Comparison of ENCODE assay signal across 20 cellular contexts in the genomic region with DNA sequence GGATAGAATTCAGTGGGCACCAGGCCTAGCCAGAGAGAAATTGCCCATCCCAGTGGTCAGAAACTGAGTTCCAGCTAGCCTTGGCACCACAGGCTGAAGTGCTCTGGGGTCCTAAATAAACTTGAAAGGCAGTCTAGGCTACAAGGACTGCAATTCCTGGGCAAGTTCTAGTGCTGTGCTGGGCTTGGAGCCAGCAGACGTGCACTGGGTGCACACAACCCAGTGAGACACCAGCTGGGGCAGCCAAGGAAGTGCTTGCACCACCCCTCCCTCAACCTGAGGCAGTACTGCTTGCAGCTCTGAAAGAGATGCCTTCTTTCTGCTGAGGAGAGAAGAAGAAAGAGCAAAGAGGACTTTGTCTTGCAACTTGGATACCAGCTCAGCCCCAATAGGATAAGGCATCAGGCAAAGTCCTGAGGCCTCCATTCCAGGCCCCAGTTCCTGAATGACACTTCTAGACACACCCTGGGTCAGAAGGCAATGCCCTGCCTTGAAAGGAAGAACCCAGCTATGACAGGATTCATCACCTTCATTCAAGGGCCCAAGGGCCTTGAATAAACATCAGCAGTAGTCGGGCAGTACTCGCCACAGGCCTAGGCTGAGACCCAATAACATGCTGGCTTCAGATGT. TPM values are rescaled to one million over a fixed set of nuclear protein-coding genes. Genes with fewer than 3 reads are reported as not detected.
DNase-seq lines count a peak whose midpoint lies in the region; ATAC-seq lines count a peak whose summit lies in the region.
"Had no signal": no experiment of that assay in that cellular context is flagged by ENCODE, and none has a peak within 500 bp of the region (broad histone marks: within the 10 kb centered on the region; RNA-seq: fewer than 3 reads in every experiment).

No MANE protein-coding gene starts in this region.

- H3K27ac Mint-ChIP-seq in activated CD4-positive, alpha-beta memory T cell treated with anti-CD3 and anti-CD28 coated beads for 36 hours: no peak overlapping the region
- H3K27ac Mint-ChIP-seq: CD8-positive, alpha-beta memory T cell had no signal

- CTCF ChIA-PET in activated CD4-positive, alpha-beta memory T cell treated with anti-CD3 and anti-CD28 coated beads for 36 hours (lab: Charles Lee): no interaction called here

- no peaks in the 10 kb centered on the region for H3K36me3 Mint-ChIP-seq in activated CD4-positive, alpha-beta memory T cell treated with anti-CD3 and anti-CD28 coated beads for 36 hours

- intact Hi-C loops in activated CD4-positive, alpha-beta memory T cell treated with anti-CD3 and anti-CD28 coated beads for 36 hours (cut with micrococcal nuclease): no loop called here

- H3K9me3 Mint-ChIP-seq in activated CD4-positive, alpha-beta memory T cell treated with anti-CD3 and anti-CD28 coated beads for 36 hours: no peaks in the 10 kb centered on the region

- POLR2A ChIA-PET in activated CD4-positive, alpha-beta memory T cell treated with anti-CD3 and anti-CD28 coated beads for 36 hours (lab: Charles Lee): no interaction called here

- no peak for ATAC-seq in HG03521 (IDR thresholded peaks at IDR 0.05; ENCODE audit: unreplicated experiment)

- H3K4me3 Mint-ChIP-seq in activated CD4-positive, alpha-beta memory T cell treated with anti-CD3 and anti-CD28 coated beads for 36 hours: no peak overlapping the region
- H3K4me3 Mint-ChIP-seq: CD8-positive, alpha-beta memory T cell had no signal

- H3K4me1 Mint-ChIP-seq in activated CD4-positive, alpha-beta memory T cell treated with anti-CD3 and anti-CD28 coated beads for 36 hours (ENCODE audit: low read depth): no peaks in the 10 kb centered on the region
- H3K4me1 Mint-ChIP-seq: CD8-positive, alpha-beta memory T cell had no signal

- DNase-seq in DMS79 treated with DMSO at 0.1 percent for 48 hours (lab: John Stamatoyannopoulos, UW) (peak; percentile 10), anterior cingulate cortex (lab: John Stamatoyannopoulos, UW) (peak in 46 of 58 donors; percentile 1 to 77 (median 33)), globus pallidus (ENCODE audit: low spot score) (peak; percentile 38), pons (ENCODE audit: low spot score) (peak; percentile 6), NCI-H748 treated with DMSO at 0.1 percent for 48 hours (lab: John Stamatoyannopoulos, UW) (no peak), kidney glomerular epithelial cell (lab: John Stamatoyannopoulos, UW) (no peak)
- DNase-seq in activated CD4-positive, alpha-beta memory T cell treated with anti-CD3 and anti-CD28 coated beads for 36 hours: no peak
- DNase-seq: CD8-positive, alpha-beta memory T cell; GDM1; Kasumi-1; MM.1S; NCI-H1092; NCI-H1436 treated with DMSO at 0.1 percent for 48 hours; NCI-H2029; NCI-H510A; NCI-H82; SHP77 treated with DMSO at 0.1 percent for 48 hours; SK-N-SH had no signal

- H3K27me3 Mint-ChIP-seq in activated CD4-positive, alpha-beta memory T cell treated with anti-CD3 and anti-CD28 coated beads for 36 hours: peaks cover 16% of the 10 kb centered on the region

RNA-seq across cellular contexts. Expression of gene OVGP1, which starts 55.1 kb away (rescaled TPM):
- total RNA-seq in activated CD4-positive, alpha-beta memory T cell treated with anti-CD3 and anti-CD28 coated beads for 36 hours: 1 to 10 TPM; 1.1 to 1.9 TPM
- total RNA-seq: RPMI7951 had no signal

Comparison
In these comparisons a context has a peak if more than half of its experiments do, and no peak if none do; other contexts are left out.
1. DNase-seq: peak in DMS79 treated with DMSO at 0.1 percent for 48 hours (single experiment), anterior cingulate cortex (46 of 58), globus pallidus (single experiment) and pons (single experiment); none in NCI-H748 treated with DMSO at 0.1 percent for 48 hours (single experiment), kidney glomerular epithelial cell (single experiment) and activated CD4-positive, alpha-beta memory T cell treated with anti-CD3 and anti-CD28 coated beads for 36 hours (single experiment).